In the genomic region with DNA sequence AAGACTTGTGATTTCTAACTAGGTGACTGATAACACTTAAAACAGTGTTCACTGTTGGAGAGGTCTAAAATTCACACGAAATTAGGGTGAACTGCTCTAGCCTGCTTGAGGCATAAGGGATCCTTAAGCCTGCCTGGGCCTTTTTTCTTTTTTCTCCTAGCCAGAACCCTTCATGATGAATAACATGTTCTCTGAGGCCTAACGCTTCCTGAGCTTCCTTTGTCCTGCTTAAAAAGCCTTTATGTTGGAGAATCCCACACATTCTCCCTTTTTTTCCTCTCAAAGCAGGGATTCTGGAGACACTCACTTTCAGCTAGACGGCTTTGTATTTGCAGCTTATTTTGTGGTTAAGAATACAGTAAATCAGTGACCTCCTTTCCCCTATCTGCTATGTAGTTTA, we compare ENCODE assay signal across 2 cellular contexts.
TF ChIP-seq lines count a peak whose summit lies in the region.

No MANE protein-coding gene starts in this region.

TF ChIP-seq in SK-N-SH, 30 proteins besides CTCF, POLR2A, EP300 and RAD21 (continued from another document):
- TF ChIP-seq RXRA (IDR thresholded peaks at IDR 0.05; ENCODE audit: borderline replicate concordance, low read depth) (no peak), RFX5 (IDR thresholded peaks at IDR 0.05; ENCODE audit: low read length) (no peak)

TF ChIP-seq in SK-N-SH treated with all-trans-retinoic acid at 6 μM for 48 hours, 23 proteins besides CTCF, POLR2A, EP300 and RAD21 (continued from another document):
- TF ChIP-seq, protein P1, sequence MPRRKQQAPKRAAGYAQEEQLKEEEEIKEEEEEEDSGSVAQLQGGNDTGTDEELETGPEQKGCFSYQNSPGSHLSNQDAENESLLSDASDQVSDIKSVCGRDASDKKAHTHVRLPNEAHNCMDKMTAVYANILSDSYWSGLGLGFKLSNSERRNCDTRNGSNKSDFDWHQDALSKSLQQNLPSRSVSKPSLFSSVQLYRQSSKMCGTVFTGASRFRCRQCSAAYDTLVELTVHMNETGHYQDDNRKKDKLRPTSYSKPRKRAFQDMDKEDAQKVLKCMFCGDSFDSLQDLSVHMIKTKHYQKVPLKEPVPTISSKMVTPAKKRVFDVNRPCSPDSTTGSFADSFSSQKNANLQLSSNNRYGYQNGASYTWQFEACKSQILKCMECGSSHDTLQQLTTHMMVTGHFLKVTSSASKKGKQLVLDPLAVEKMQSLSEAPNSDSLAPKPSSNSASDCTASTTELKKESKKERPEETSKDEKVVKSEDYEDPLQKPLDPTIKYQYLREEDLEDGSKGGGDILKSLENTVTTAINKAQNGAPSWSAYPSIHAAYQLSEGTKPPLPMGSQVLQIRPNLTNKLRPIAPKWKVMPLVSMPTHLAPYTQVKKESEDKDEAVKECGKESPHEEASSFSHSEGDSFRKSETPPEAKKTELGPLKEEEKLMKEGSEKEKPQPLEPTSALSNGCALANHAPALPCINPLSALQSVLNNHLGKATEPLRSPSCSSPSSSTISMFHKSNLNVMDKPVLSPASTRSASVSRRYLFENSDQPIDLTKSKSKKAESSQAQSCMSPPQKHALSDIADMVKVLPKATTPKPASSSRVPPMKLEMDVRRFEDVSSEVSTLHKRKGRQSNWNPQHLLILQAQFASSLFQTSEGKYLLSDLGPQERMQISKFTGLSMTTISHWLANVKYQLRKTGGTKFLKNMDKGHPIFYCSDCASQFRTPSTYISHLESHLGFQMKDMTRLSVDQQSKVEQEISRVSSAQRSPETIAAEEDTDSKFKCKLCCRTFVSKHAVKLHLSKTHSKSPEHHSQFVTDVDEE (CRISPR knock-in tag; IDR thresholded peaks at IDR 0.05): no peak
- TF ChIP-seq GLIS3 (CRISPR knock-in tag; IDR thresholded peaks at IDR 0.05) (no peak), ZC3H10 (CRISPR knock-in tag; IDR thresholded peaks at IDR 0.05) (no peak), ESRRG (CRISPR knock-in tag; IDR thresholded peaks at IDR 0.05) (no peak), ZFP30 (CRISPR knock-in tag; IDR thresholded peaks at IDR 0.05) (no peak), ZFP3 (CRISPR knock-in tag; IDR thresholded peaks at IDR 0.05) (no peak), ISL1 (CRISPR knock-in tag; IDR thresholded peaks at IDR 0.05) (no peak), PPARA (CRISPR knock-in tag; IDR thresholded peaks at IDR 0.05; ENCODE audit: borderline replicate concordance) (no peak), RARB (CRISPR knock-in tag; IDR thresholded peaks at IDR 0.05) (no peak), CSDC2 (CRISPR knock-in tag; IDR thresholded peaks at IDR 0.05) (no peak)
- TF ChIP-seq, protein P2, sequence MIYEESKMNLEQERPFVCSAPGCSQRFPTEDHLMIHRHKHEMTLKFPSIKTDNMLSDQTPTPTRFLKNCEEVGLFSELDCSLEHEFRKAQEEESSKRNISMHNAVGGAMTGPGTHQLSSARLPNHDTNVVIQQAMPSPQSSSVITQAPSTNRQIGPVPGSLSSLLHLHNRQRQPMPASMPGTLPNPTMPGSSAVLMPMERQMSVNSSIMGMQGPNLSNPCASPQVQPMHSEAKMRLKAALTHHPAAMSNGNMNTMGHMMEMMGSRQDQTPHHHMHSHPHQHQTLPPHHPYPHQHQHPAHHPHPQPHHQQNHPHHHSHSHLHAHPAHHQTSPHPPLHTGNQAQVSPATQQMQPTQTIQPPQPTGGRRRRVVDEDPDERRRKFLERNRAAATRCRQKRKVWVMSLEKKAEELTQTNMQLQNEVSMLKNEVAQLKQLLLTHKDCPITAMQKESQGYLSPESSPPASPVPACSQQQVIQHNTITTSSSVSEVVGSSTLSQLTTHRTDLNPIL (CRISPR knock-in tag; IDR thresholded peaks at IDR 0.05; ENCODE audit: low read depth): no peak
- TF ChIP-seq, protein P3, sequence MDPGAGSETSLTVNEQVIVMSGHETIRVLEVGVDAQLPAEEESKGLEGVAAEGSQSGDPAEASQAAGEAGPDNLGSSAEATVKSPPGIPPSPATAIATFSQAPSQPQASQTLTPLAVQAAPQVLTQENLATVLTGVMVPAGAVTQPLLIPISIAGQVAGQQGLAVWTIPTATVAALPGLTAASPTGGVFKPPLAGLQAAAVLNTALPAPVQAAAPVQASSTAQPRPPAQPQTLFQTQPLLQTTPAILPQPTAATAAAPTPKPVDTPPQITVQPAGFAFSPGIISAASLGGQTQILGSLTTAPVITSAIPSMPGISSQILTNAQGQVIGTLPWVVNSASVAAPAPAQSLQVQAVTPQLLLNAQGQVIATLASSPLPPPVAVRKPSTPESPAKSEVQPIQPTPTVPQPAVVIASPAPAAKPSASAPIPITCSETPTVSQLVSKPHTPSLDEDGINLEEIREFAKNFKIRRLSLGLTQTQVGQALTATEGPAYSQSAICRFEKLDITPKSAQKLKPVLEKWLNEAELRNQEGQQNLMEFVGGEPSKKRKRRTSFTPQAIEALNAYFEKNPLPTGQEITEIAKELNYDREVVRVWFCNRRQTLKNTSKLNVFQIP (CRISPR knock-in tag; IDR thresholded peaks at IDR 0.05; ENCODE audit: borderline replicate concordance, low read depth): no peak
- TF ChIP-seq, protein P4, sequence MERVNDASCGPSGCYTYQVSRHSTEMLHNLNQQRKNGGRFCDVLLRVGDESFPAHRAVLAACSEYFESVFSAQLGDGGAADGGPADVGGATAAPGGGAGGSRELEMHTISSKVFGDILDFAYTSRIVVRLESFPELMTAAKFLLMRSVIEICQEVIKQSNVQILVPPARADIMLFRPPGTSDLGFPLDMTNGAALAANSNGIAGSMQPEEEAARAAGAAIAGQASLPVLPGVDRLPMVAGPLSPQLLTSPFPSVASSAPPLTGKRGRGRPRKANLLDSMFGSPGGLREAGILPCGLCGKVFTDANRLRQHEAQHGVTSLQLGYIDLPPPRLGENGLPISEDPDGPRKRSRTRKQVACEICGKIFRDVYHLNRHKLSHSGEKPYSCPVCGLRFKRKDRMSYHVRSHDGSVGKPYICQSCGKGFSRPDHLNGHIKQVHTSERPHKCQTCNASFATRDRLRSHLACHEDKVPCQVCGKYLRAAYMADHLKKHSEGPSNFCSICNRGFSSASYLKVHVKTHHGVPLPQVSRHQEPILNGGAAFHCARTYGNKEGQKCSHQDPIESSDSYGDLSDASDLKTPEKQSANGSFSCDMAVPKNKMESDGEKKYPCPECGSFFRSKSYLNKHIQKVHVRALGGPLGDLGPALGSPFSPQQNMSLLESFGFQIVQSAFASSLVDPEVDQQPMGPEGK (CRISPR knock-in tag; IDR thresholded peaks at IDR 0.05; ENCODE audit: borderline replicate concordance): no peak
